ENCODE assay signal across 9 cellular contexts in the genomic region with DNA sequence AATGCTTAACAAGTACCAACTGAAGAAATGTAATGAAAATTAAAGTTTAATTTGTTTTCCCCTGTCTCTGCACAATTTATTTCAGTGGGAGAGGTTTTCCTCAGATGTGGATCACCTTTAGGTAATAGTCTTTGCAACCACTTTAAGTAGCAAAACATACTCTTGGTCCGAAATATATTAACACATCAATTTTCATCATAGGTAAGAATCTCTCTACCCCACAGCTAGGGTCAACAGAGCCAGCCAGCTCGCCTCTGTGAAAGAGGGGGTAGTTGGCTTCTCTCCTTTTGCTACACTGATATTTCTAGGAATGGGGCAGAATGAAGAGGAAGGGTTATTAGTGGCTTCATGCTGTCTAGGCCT. TPM values are rescaled to one million over a fixed set of nuclear protein-coding genes. Genes with fewer than 3 reads are reported as not detected.
DNase-seq lines count a peak whose midpoint lies in the region; ATAC-seq, FAIRE-seq and TF ChIP-seq lines count a peak whose summit lies in the region.
"Had no signal": no experiment of that assay in that cellular context is flagged by ENCODE, and none has a peak within 500 bp of the region (broad histone marks: within the 10 kb centered on the region; RNA-seq: fewer than 3 reads in every experiment).

No MANE protein-coding gene starts in this region.

- CTCF ChIA-PET in PC-3 (lab: Charles Lee), result no interaction called here
- CTCF ChIA-PET in H1 (lab: Charles Lee; ENCODE audit: partially characterized antibody), result interaction anchor here (1.3 to 6.9 kb wide), 4 partner anchors 16 to 44 kb away, joined by 5 to 50 read pairs (median 6); no protein-coding TSS in a partner anchor

- TF ChIP-seq POLR2A in H1 (IDR thresholded peaks at IDR 0.05; ENCODE audit: control extremely low read depth in 1 of 2, low read depth in 2 of 2, low read length in 2 of 2), result peak; percentile 34 to 43; a peak in 2 of 3 replicates

- no peak overlapping the region for H4K8ac ChIP-seq in H1 (ENCODE audit: extremely low read depth, insufficient read depth, low read length)

- H3K27me3 ChIP-seq in PC-3 (ENCODE audit: low read length) (no peaks in the 10 kb centered on the region), H1 (replicated peaks in 1 of 4; ENCODE audit: control insufficient read depth in 3 of 4, extremely low read depth in 1 of 4, insufficient read depth in 3 of 4, low read length in 3 of 4) (no peaks in the 10 kb centered on the region)

- H3K4ac ChIP-seq in H1 (replicated peaks; ENCODE audit: insufficient read length, low read depth, low read length), result no peak overlapping the region

- no peak for ATAC-seq in PC-3

- peaks cover 8% of the 10 kb centered on the region for H3K4me1 Mint-ChIP-seq in nephron progenitor cell

- no peaks in the 10 kb centered on the region for H3K9me3 Mint-ChIP-seq in nephron progenitor cell

- H3K36me3 Mint-ChIP-seq in nephron progenitor cell (ENCODE audit: low read depth), result peaks cover 43% of the 10 kb centered on the region

- peak overlapping the region; percentile 14 for H4K91ac ChIP-seq in H1 (replicated peaks; ENCODE audit: insufficient read length, low read length)

- H3K79me2 ChIP-seq in PC-3 (ENCODE audit: low read length) (0 out of 2 replicates have a peak, but pooled peaks cover 3% of the 10 kb centered on the region), H1 (ENCODE audit: control insufficient read depth in 1 of 2, insufficient read depth in 2 of 2, low read length in 2 of 2) (no peaks in the 10 kb centered on the region)

- BruUV-seq in PC-3 (replicated peaks; lab: Mats Ljungman, UMichigan), result TSS peak; percentile 88

- H3K27ac ChIP-seq in 22Rv1 (peak overlapping the region; percentile 57), PC-3 (ENCODE audit: low read length) (peak overlapping the region; percentile 92), H1 (ENCODE audit: low read depth, low read length) (peak overlapping the region; percentile 66)

- no peaks in the 10 kb centered on the region for H3K23me2 ChIP-seq in H1 (ENCODE audit: low read depth, low read length)

- WGBS in H1 (ENCODE audit: extremely low coverage in 1 of 2, insufficient coverage in 1 of 2, insufficient read length in 1 of 2, insufficient replicate concordance in 2 of 2, low coverage in 1 of 2, low lambda C conversion rate in 2 of 2, missing lambda C conversion rate in 1 of 2), 2 experiments, result 26% methylated on average over 2 of the region's 2 CpGs; no CpG with 5 or more reads in 1 of the 2 experiments

- H2BK20ac ChIP-seq in H1 (ENCODE audit: low read length), result no peak overlapping the region

- H3K4me2 ChIP-seq in PC-3 (ENCODE audit: low read length), result peak overlapping the region; percentile 40
- peak overlapping the region; percentile 41 to 54; a peak in 3 of 4 replicates for H3K4me2 ChIP-seq in H1 (ENCODE audit: insufficient read depth in 1 of 2, low read depth in 2 of 2, low read length in 2 of 2)

- H3K27me3 Mint-ChIP-seq in nephron progenitor cell (ENCODE audit: low read depth, poor library complexity), result no peaks in the 10 kb centered on the region

- peak overlapping the region; percentile 70 for H3K9ac ChIP-seq in PC-3 (ENCODE audit: low read length)
- H3K9ac ChIP-seq in H1 (replicated peaks in 1 of 4; ENCODE audit: extremely low read depth in 1 of 4, low read depth in 3 of 4, low read length in 3 of 4), result peak overlapping the region in 1 of 4 experiments; percentile 9; a peak in 1 of 7 replicates

- no peak for TF ChIP-seq CTCF in 22Rv1 (IDR thresholded peaks at IDR 0.05)
- no peak for TF ChIP-seq CTCF in PC-3 (conservative IDR thresholded peaks at IDR 0.05; ENCODE audit: low read depth, low read length)
- TF ChIP-seq CTCF in H1 (IDR thresholded peaks at IDR 0.05; ENCODE audit: control extremely low read depth in 1 of 3, insufficient read depth in 1 of 3, low read depth in 1 of 3, low read length in 3 of 3), result no peak
- no peak for TF ChIP-seq CTCF in nephron progenitor cell (IDR thresholded peaks at IDR 0.05)
- no peak for TF ChIP-seq CTCF in GM20000 (IDR thresholded peaks at IDR 0.05; ENCODE audit: extremely low read depth, missing control alignments)

- H3K23ac ChIP-seq in H1 (ENCODE audit: insufficient read length), result no peak overlapping the region

- no peaks in the 10 kb centered on the region for H3K9me3 ChIP-seq in PC-3 (ENCODE audit: low read length)
- H3K9me3 ChIP-seq in H1 (ENCODE audit: insufficient read depth in 2 of 2, low read depth in 1 of 2, low read length in 1 of 2), result no peaks in the 10 kb centered on the region

- peak overlapping the region; percentile 37 for H4K5ac ChIP-seq in H1 (ENCODE audit: insufficient read length, low read depth, low read length)

- H3K79me1 ChIP-seq in H1 (ENCODE audit: low read depth, low read length), result no peaks in the 10 kb centered on the region

- peak overlapping the region; percentile 3; the same call in 1 of the 2 replicates for H2BK12ac ChIP-seq in H1 (ENCODE audit: low read depth, low read length)

- peak overlapping the region; percentile 1; the same call in 1 of the 2 replicates for H2BK5ac ChIP-seq in H1 (ENCODE audit: low read depth, low read length)

- no peak overlapping the region for H3K56ac ChIP-seq in H1 (replicated peaks; ENCODE audit: insufficient read length, low read depth, low read length)

- no peak overlapping the region for H3K14ac ChIP-seq in H1 (ENCODE audit: insufficient read length)

- POLR2A ChIA-PET in PC-3 (lab: Charles Lee; ENCODE audit: unreplicated experiment), result interaction anchor here (1.0 to 1.1 kb wide), 2 partner anchors 25 kb away, joined by 4 to 5 read pairs; a partner anchor contains a TSS
- POLR2A ChIA-PET in H1 (lab: Charles Lee; ENCODE audit: partially characterized antibody), result interaction anchor here (0.8 to 43.5 kb wide), 6 partner anchors 11 to 80 kb away, joined by 3 to 1380 read pairs (median 10); a partner anchor contains a TSS

- no peak overlapping the region for H2BK15ac ChIP-seq in H1 (ENCODE audit: low read length)

- no peak overlapping the region for H2AK5ac ChIP-seq in H1 (ENCODE audit: low read depth, low read length)

- H4K20me1 ChIP-seq in PC-3 (ENCODE audit: low read length) (no peaks in the 10 kb centered on the region), H1 (replicated peaks in 1 of 2; ENCODE audit: control insufficient read depth in 1 of 2, insufficient read depth in 2 of 2, low read length in 2 of 2) (no peaks in the 10 kb centered on the region)

- intact Hi-C loops in PC-3 (cut with micrococcal nuclease), result loop anchor here (2.0 kb wide), 1 partner anchor 25 kb away; a partner anchor contains a TSS

- TF ChIP-seq RAD21 in H1 (IDR thresholded peaks at IDR 0.05 in 1 of 2, conservative IDR thresholded peaks at IDR 0.05 in 1 of 2; ENCODE audit: low read depth in 2 of 2, low read length in 2 of 2), result no peak

- no peak for FAIRE-seq in H1 (lab: Jason Lieb, UNC)

- peaks cover 19% of the 10 kb centered on the region for H3K4me1 ChIP-seq in PC-3 (ENCODE audit: insufficient read depth, low read length)
- H3K4me1 ChIP-seq in H1 (replicated peaks in 1 of 4; ENCODE audit: control insufficient read depth in 3 of 4, insufficient read depth in 4 of 4, low read length in 3 of 4), result peaks cover 5 to 12% (median 10%) of the 10 kb centered on the region in 4 experiments; a peak in 6 of 7 replicates

- no peaks in the 10 kb centered on the region for H3K9me2 ChIP-seq in PC-3 (replicated peaks; ENCODE audit: low read length)

- H2AFZ ChIP-seq in PC-3 (ENCODE audit: low read length) (no peak overlapping the region), H1 (ENCODE audit: low read length) (no peak overlapping the region)

- H3K4me3 Mint-ChIP-seq in nephron progenitor cell, result no peak overlapping the region

- H3F3A ChIP-seq in PC-3 (ENCODE audit: low read length, unreplicated experiment), result no peaks in the 10 kb centered on the region

- H3K36me3 ChIP-seq in PC-3 (ENCODE audit: low read depth, low read length) (no peaks in the 10 kb centered on the region), H1 (ENCODE audit: control insufficient read depth in 2 of 4, insufficient read depth in 4 of 4, low read length in 3 of 4) (peaks cover 0 to 4% (median under 1%) of the 10 kb centered on the region in 4 experiments; a peak in 2 of 8 replicates)

- H2BK120ac ChIP-seq in H1 (replicated peaks; ENCODE audit: low read depth, low read length), result peak overlapping the region; percentile 25

- H3K4me3 ChIP-seq in PC-3 (ENCODE audit: low read length), result no peak overlapping the region
- peak overlapping the region in 1 of 4 experiments; percentile 12; a peak in 1 of 8 replicates for H3K4me3 ChIP-seq in H1 (ENCODE audit: extremely low read depth in 1 of 4, insufficient read depth in 2 of 4, low read depth in 3 of 4, low read length in 4 of 4)

- no peak for TF ChIP-seq EP300 in H1 (IDR thresholded peaks at IDR 0.05; ENCODE audit: borderline replicate concordance in 1 of 2, low read depth in 2 of 2, low read length in 2 of 2)

- in situ Hi-C loops in G401 (cut with HindIII; ENCODE audit: low sequenced_read_pairs), result no loop called here

- peak overlapping the region; percentile 87 for H3K27ac Mint-ChIP-seq in nephron progenitor cell

- peak overlapping the region; percentile 4; the same call in 1 of the 2 replicates for H3K18ac ChIP-seq in H1 (ENCODE audit: extremely low read depth, low read length)

- no peak for DNase-seq in PC-3
- DNase-seq in H1 (ENCODE audit: low read depth in 1 of 2, low spot score in 2 of 2), result no peak
- no peak for DNase-seq in nephron progenitor cell
- no peak for DNase-seq in stimulated activated naive CD4-positive, alpha-beta T cell treated with Interleukin-2 at 50 U/mL for 16 hours (lab: John Stamatoyannopoulos, UW)
- DNase-seq in G401 (ENCODE audit: low spot score), result no peak
- DNase-seq in GM20000 (ENCODE audit: low spot score), result no peak
- DNase-seq in GDM1 (lab: John Stamatoyannopoulos, UW), result no peak
- DNase-seq: COR-L47 had no signal

RNA-seq across cellular contexts. Expression of a gene that starts 24.8 kb away (rescaled TPM):
- 285 and 376 TPM in 2 replicates for total RNA-seq in PC-3 (2014; rRNA removed)
- total RNA-seq in H1 (2021; fragmentation: NEBNext Ultra II Directional; extraction: Animal tissue kit (Norgen Biotek cat#: 25700)), result 196 and 218 TPM in 2 replicates
- 57.5 and 61.1 TPM in 2 replicates for polyA plus RNA-seq in H1 (2011; rRNA removed)
- polyA plus RNA-seq in H1 (2011; cell fraction: cytosol; rRNA removed), result 78.4 TPM
- 85.5 TPM for polyA plus RNA-seq in H1 (2011; cell fraction: nucleus; rRNA removed)
- 93.2 to 159 TPM (median 119 TPM) in 4 replicates for polyA plus RNA-seq in H1 (2012, experiment 1 of 2)
- polyA plus RNA-seq in H1 (2012, experiment 2 of 2), result 18.8 TPM
- polyA plus RNA-seq in H1 (2013, experiment 1 of 2), result 116 TPM
- polyA plus RNA-seq in H1 (2013, experiment 2 of 2), result 123 TPM
- polyA minus RNA-seq in H1 (2011; rRNA and poly(A)+ RNA removed), result 104 and 119 TPM in 2 replicates
- 98.4 TPM for polyA minus RNA-seq in H1 (2011; cell fraction: cytosol; rRNA and poly(A)+ RNA removed)
- polyA minus RNA-seq in H1 (2011; cell fraction: nucleus; rRNA and poly(A)+ RNA removed), result 171 TPM
- 112 and 129 TPM in 2 replicates for total RNA-seq in G401 (2014; rRNA removed; shearing (Covaris generic))

RNA-seq across cellular contexts. Expression of a gene that starts 25.2 kb away (rescaled TPM):
- 194 and 232 TPM in 2 replicates for total RNA-seq in PC-3 (2014; rRNA removed)
- total RNA-seq in H1 (2021; fragmentation: NEBNext Ultra II Directional; extraction: Animal tissue kit (Norgen Biotek cat#: 25700)), result 229 and 236 TPM in 2 replicates
- 48.2 and 49.9 TPM in 2 replicates for polyA plus RNA-seq in H1 (2011; rRNA removed)
- 110 TPM for polyA plus RNA-seq in H1 (2011; cell fraction: cytosol; rRNA removed)
- 51.3 TPM for polyA plus RNA-seq in H1 (2011; cell fraction: nucleus; rRNA removed)
- 161 to 212 TPM (median 163 TPM) in 4 replicates for polyA plus RNA-seq in H1 (2012, experiment 1 of 2)
- 130 TPM for polyA plus RNA-seq in H1 (2012, experiment 2 of 2)
- polyA plus RNA-seq in H1 (2013, experiment 1 of 2), result 144 TPM
- polyA plus RNA-seq in H1 (2013, experiment 2 of 2), result 151 TPM
- polyA minus RNA-seq in H1 (2011; rRNA and poly(A)+ RNA removed), result 34.4 and 48.0 TPM in 2 replicates
- polyA minus RNA-seq in H1 (2011; cell fraction: cytosol; rRNA and poly(A)+ RNA removed), result 42.9 TPM
- polyA minus RNA-seq in H1 (2011; cell fraction: nucleus; rRNA and poly(A)+ RNA removed), result 37.8 TPM
- 219 and 372 TPM in 2 replicates for total RNA-seq in G401 (2014; rRNA removed; shearing (Covaris generic))

RNA-seq across cellular contexts. Expression of a gene that starts 55.0 kb away (rescaled TPM):
- total RNA-seq in PC-3 (2014; rRNA removed), result 0.81 and 0.87 TPM in 2 replicates
- 5.3 and 5.4 TPM in 2 replicates for total RNA-seq in H1 (2021; fragmentation: NEBNext Ultra II Directional; extraction: Animal tissue kit (Norgen Biotek cat#: 25700))
- polyA plus RNA-seq in H1 (2011; rRNA removed), result 4.2 and 5.9 TPM in 2 replicates
- polyA plus RNA-seq in H1 (2011; cell fraction: cytosol; rRNA removed), result 3.1 TPM
- 26.7 TPM for polyA plus RNA-seq in H1 (2011; cell fraction: nucleus; rRNA removed)
- polyA plus RNA-seq in H1 (2012, experiment 1 of 2), result 4.9 to 7.2 TPM (median 6.7 TPM) in 4 replicates
- polyA plus RNA-seq in H1 (2012, experiment 2 of 2), result 3.8 TPM
- 9.2 TPM for polyA plus RNA-seq in H1 (2013, experiment 1 of 2)
- 8.1 TPM for polyA plus RNA-seq in H1 (2013, experiment 2 of 2)
- polyA minus RNA-seq in H1 (2011; rRNA and poly(A)+ RNA removed), result 0.73 and 0.85 TPM in 2 replicates
- 2.6 TPM for polyA minus RNA-seq in H1 (2011; cell fraction: cytosol; rRNA and poly(A)+ RNA removed)
- 3.5 TPM for polyA minus RNA-seq in H1 (2011; cell fraction: nucleus; rRNA and poly(A)+ RNA removed)
- total RNA-seq in G401 (2014; rRNA removed; shearing (Covaris generic)), result 20.0 and 22.9 TPM in 2 replicates
